ENCODE assay signal across 19 cellular contexts in the genomic region with DNA sequence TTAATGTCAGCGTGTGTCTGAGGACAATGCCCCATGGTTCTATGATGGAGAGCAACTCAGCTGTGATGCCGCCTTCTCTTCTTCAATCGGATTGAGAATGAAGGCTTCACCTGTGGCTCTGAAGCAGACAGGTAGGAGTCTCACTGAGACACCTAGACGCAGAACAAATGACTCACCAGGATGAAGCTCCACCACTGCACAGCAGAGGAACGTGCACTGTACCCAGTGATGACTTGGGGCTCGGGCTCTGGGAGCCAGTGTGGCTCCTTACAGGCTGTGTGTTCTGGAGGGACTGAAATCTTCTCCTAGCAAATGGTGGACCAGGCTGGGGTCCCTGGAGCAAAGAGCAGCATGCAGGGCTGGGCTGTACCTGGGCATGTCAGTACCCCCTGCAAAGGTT. TPM values are rescaled to one million over a fixed set of nuclear protein-coding genes. Genes with fewer than 3 reads are reported as not detected.
A peak's percentile ranks its signal among the peaks of the same experiment; 100 is the strongest.
DNase-seq lines count a peak whose midpoint lies in the region; ATAC-seq and TF ChIP-seq lines count a peak whose summit lies in the region.
"Had no signal": no experiment of that assay in that cellular context is flagged by ENCODE, and none has a peak within 500 bp of the region (broad histone marks: within the 10 kb centered on the region; RNA-seq: fewer than 3 reads in every experiment).

No MANE protein-coding gene starts in this region.

- H3K9me2 ChIP-seq in HCT116 (ENCODE audit: insufficient read depth) = no peaks in the 10 kb centered on the region

- H3K27ac ChIP-seq in HCT116 (ENCODE audit: low read depth, low read length) = no peak overlapping the region
- H3K27ac ChIP-seq in colonic mucosa = no peak overlapping the region
- H3K27ac ChIP-seq in WERI-Rb-1 = no peak overlapping the region
- H3K27ac ChIP-seq: KMS-11, SK-N-MC had no signal

- ATAC-seq in HCT116 (0 out of 2 replicates have a peak, but pooled peaks have one; percentile 27), sciatic nerve (peak; percentile 20)
- ATAC-seq: CD8-positive, alpha-beta T cell had no signal

- H3K36me3 ChIP-seq in HCT116 (ENCODE audit: control insufficient read depth in 1 of 2, insufficient read depth in 2 of 2, low read length in 2 of 2) = no peaks in the 10 kb centered on the region
- no peaks in the 10 kb centered on the region for H3K36me3 ChIP-seq in colonic mucosa
- no peaks in the 10 kb centered on the region for H3K36me3 ChIP-seq in WERI-Rb-1
- H3K36me3 ChIP-seq: BE2C had no signal

- H3K9me3 ChIP-seq in HCT116 (ENCODE audit: control insufficient read depth in 1 of 2, insufficient read depth in 1 of 2, low read depth in 1 of 2, low read length in 2 of 2) (no peaks in the 10 kb centered on the region), colonic mucosa (no peaks in the 10 kb centered on the region), WERI-Rb-1 (ENCODE audit: severe bottlenecking) (no peaks in the 10 kb centered on the region)
- H3K9me3 ChIP-seq: BE2C had no signal

- H3K4me3 ChIP-seq in HCT116 (replicated peaks in 1 of 2; ENCODE audit: low read depth in 1 of 2, low read length in 2 of 2) (no peak overlapping the region), colonic mucosa (no peak overlapping the region), WERI-Rb-1 (ENCODE audit: low read depth, low read length) (no peak overlapping the region)
- H3K4me3 ChIP-seq: SK-N-MC had no signal

- no peak for TF ChIP-seq CTCF in HCT116 (IDR thresholded peaks at IDR 0.05 in 2 of 3, conservative IDR thresholded peaks at IDR 0.05 in 1 of 3; ENCODE audit: borderline replicate concordance in 1 of 3, insufficient read depth in 1 of 3, low read depth in 2 of 3, low read length in 2 of 3)
- no peak for TF ChIP-seq CTCF in colonic mucosa (IDR thresholded peaks at IDR 0.05)
- TF ChIP-seq CTCF in WERI-Rb-1 (IDR thresholded peaks at IDR 0.05; ENCODE audit: low read depth, low read length) = no peak

- no peaks in the 10 kb centered on the region for H3K79me2 ChIP-seq in HCT116 (ENCODE audit: insufficient read depth, low read length)

- CTCF ChIA-PET in HCT116 (lab: Charles Lee) = no interaction called here

- H3K4me1 ChIP-seq in HCT116 (ENCODE audit: control insufficient read depth in 1 of 2, insufficient read depth in 2 of 2, low read length in 2 of 2) (no peaks in the 10 kb centered on the region), colonic mucosa (no peaks in the 10 kb centered on the region)

- H3K27me3 ChIP-seq in HCT116 (ENCODE audit: insufficient read depth, low read length) (0 out of 2 replicates have a peak, but pooled peaks cover 2% of the 10 kb centered on the region), colonic mucosa (no peaks in the 10 kb centered on the region), WERI-Rb-1 (ENCODE audit: insufficient read depth, low read depth, severe bottlenecking) (no peaks in the 10 kb centered on the region)
- H3K27me3 ChIP-seq: BE2C had no signal

- DNase-seq in NCI-H146 (lab: John Stamatoyannopoulos, UW) (peak; percentile 36), NCI-H146 treated with DMSO at 0.1 percent for 48 hours (lab: John Stamatoyannopoulos, UW; ENCODE audit: unreplicated experiment) (no peak), HCT116 (ENCODE audit: low read depth, low spot score) (no peak), colonic mucosa (peak; percentile 4), sciatic nerve (ENCODE audit: low spot score) (no peak), NCI-H526 treated with DMSO at 0.1 percent for 48 hours (lab: John Stamatoyannopoulos, UW) (no peak), NCI-H1417 treated with DMSO at 0.1 percent for 48 hours (lab: John Stamatoyannopoulos, UW) (no peak), WERI-Rb-1 (no peak)
- DNase-seq: 8988T, NCI-H1048, NCI-H1694 treated with DMSO at 0.1 percent for 48 hours, NCI-H2171 treated with DMSO at 0.1 percent for 48 hours, NCI-H510A treated with DMSO at 0.1 percent for 48 hours, Right ventricle myocardium superior had no signal

- no peak overlapping the region for H2AFZ ChIP-seq in HCT116 (ENCODE audit: low read depth, low read length, poor library complexity, severe bottlenecking)

- no peak for TF ChIP-seq POLR2A in HCT116 (IDR thresholded peaks at IDR 0.05; ENCODE audit: borderline replicate concordance, extremely low read depth, insufficient read depth, insufficient read length)

- no TSS peak for BruUV-seq in HCT116 (replicated peaks; lab: Mats Ljungman, UMichigan)

- POLR2A ChIA-PET in HCT116 (lab: Charles Lee) = no interaction called here

- RAD21 ChIA-PET in HCT116 (lab: Charles Lee; ENCODE audit: low non-redundant PET in 1 of 2, low total read pairs in 2 of 2, uncharacterized antibody in 2 of 2, unreplicated experiment in 2 of 2) = no interaction called here

- H4K20me1 ChIP-seq in HCT116 (ENCODE audit: insufficient read depth) = no peaks in the 10 kb centered on the region

- H3K9ac ChIP-seq in HCT116 (ENCODE audit: low read length) (no peak overlapping the region), colonic mucosa (ENCODE audit: low read depth in 2 of 2, low read length in 2 of 2) (no peak overlapping the region)
- H3K9ac ChIP-seq: KMS-11 had no signal

- intact Hi-C loops in HCT116 (cut with micrococcal nuclease) (no loop called here), colonic mucosa (cut with DNase I) (no loop called here), sciatic nerve (cut with DNase I) (no loop called here)

- no peak for TF ChIP-seq RAD21 in HCT116 (IDR thresholded peaks at IDR 0.05; ENCODE audit: low read depth)

- H3K4me2 ChIP-seq in HCT116 (ENCODE audit: low read length) = no peak overlapping the region
- H3K4me2 ChIP-seq: KMS-11 had no signal

TF ChIP-seq in HCT116, 20 proteins besides CTCF, POLR2A, EP300 and RAD21 (continues in another document):
- no peak for TF ChIP-seq SRF (IDR thresholded peaks at IDR 0.05; ENCODE audit: low read depth)
- TF ChIP-seq YY1 (IDR thresholded peaks at IDR 0.05; ENCODE audit: extremely low read depth, insufficient replicate concordance, low read depth, low read length) = no peak
- no peak for TF ChIP-seq EGR1 (IDR thresholded peaks at IDR 0.05; ENCODE audit: low read depth)
- TF ChIP-seq ZFX (IDR thresholded peaks at IDR 0.05) = no peak
- TF ChIP-seq, protein P1, sequence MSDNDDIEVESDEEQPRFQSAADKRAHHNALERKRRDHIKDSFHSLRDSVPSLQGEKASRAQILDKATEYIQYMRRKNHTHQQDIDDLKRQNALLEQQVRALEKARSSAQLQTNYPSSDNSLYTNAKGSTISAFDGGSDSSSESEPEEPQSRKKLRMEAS (IDR thresholded peaks at IDR 0.05) = no peak
- TF ChIP-seq TCF7L2 (IDR thresholded peaks at IDR 0.05; ENCODE audit: borderline replicate concordance, extremely low read depth, insufficient read depth, insufficient read length) = no peak
- no peak for TF ChIP-seq ZBTB33 (IDR thresholded peaks at IDR 0.05; ENCODE audit: extremely low read depth, insufficient replicate concordance, low read length)
- no peak for TF ChIP-seq ATF3 (IDR thresholded peaks at IDR 0.05)
- no peak for TF ChIP-seq EZH2 (IDR thresholded peaks at IDR 0.05)
- TF ChIP-seq ZNF274 (IDR thresholded peaks at IDR 0.05; ENCODE audit: low read depth, low read length) = no peak
- TF ChIP-seq JUND (IDR thresholded peaks at IDR 0.05) = no peak
- no peak for TF ChIP-seq CEBPB (IDR thresholded peaks at IDR 0.05; ENCODE audit: low read depth)
- TF ChIP-seq ELF1 (IDR thresholded peaks at IDR 0.05; ENCODE audit: borderline replicate concordance, low read depth) = no peak
- no peak for TF ChIP-seq CBX3 (IDR thresholded peaks at IDR 0.05; ENCODE audit: low read depth)
- TF ChIP-seq SIN3A (IDR thresholded peaks at IDR 0.05; ENCODE audit: low read depth) = no peak

RNA-seq across cellular contexts. Expression of gene CCDC70, which starts 44.0 kb away (rescaled TPM):
- not detected for total RNA-seq in HCT116 (2021; ENCODE audit: unreplicated experiment)
- polyA plus RNA-seq in HCT116 (2012) = 0.05 TPM in 1 of 2 replicates, not detected in the other
- not detected for total RNA-seq in colonic mucosa
- total RNA-seq in sciatic nerve = not detected
- total RNA-seq: CD8-positive, alpha-beta T cell; G401; Right ventricle myocardium superior had no signal

Comparison
In these comparisons a context has a peak if more than half of its experiments do, and no peak if none do; other contexts are left out.
1. DNase-seq: peak in NCI-H146 (single experiment) and colonic mucosa (single experiment); none in NCI-H146 treated with DMSO at 0.1 percent for 48 hours (single experiment), HCT116 (single experiment), sciatic nerve (single experiment), NCI-H526 treated with DMSO at 0.1 percent for 48 hours (single experiment), NCI-H1417 treated with DMSO at 0.1 percent for 48 hours (single experiment) and WERI-Rb-1 (single experiment).